ENCODE assay signal across 1 cellular context in the genomic region with DNA sequence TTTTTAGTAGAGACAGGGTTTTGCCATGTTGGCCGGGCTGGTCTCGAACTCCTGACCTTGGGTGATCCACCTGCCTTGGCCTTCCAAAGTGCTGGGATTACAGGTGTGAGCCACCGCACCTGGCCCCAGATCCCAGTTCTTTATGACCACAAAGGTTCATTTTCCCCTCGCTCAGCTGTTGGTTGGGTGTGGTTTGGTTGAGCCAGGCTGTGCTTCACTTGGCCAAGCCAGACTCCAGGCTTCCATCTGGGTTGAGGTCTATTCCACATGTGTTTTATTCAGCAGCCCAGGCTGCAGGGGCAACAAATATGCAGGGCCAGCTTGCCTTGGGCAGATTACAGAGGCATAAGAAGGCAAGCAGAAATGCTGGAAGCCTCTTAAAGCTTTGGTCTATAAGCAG.
TF ChIP-seq lines count a peak whose summit lies in the region.

No MANE protein-coding gene starts in this region.

TF ChIP-seq in H1, 55 proteins besides CTCF, POLR2A, EP300 and RAD21 (continued from another document):
- TF ChIP-seq CREB1 (IDR thresholded peaks at IDR 0.05) (no peak), RXRA (IDR thresholded peaks at IDR 0.05; ENCODE audit: insufficient read depth, low read depth, low read length) (no peak), ASH2L (IDR thresholded peaks at IDR 0.05; ENCODE audit: low read length) (no peak), KDM5A (IDR thresholded peaks at IDR 0.05; ENCODE audit: low read length) (no peak), SAP30 (IDR thresholded peaks at IDR 0.05; ENCODE audit: insufficient read depth, insufficient replicate concordance, low read length) (no peak), EGR1 (IDR thresholded peaks at IDR 0.05; ENCODE audit: borderline replicate concordance, low read depth, low read length) (no peak), YY1 (IDR thresholded peaks at IDR 0.05; ENCODE audit: low read depth, low read length) (no peak), POU5F1 (IDR thresholded peaks at IDR 0.05; ENCODE audit: low read depth, low read length) (no peak), PHF8 (conservative IDR thresholded peaks at IDR 0.05; ENCODE audit: low read depth, low read length) (no peak)
